Comparison of ENCODE assay signal across 8 cellular contexts in genomic region chr16:21083729-21084268, GRCh38.
A peak's percentile ranks its signal among the peaks of the same experiment; 100 is the strongest.
DNase-seq lines count a peak whose midpoint lies in the region.

No MANE protein-coding gene starts in this region.

- no peak overlapping the region for H3K4me3 ChIP-seq in effector memory CD4-positive, alpha-beta T cell (ENCODE audit: insufficient read depth, low read depth, low read length, poor library complexity, severe bottlenecking)

- H3K27ac ChIP-seq in effector memory CD4-positive, alpha-beta T cell (ENCODE audit: insufficient read depth, low read length, poor library complexity, severe bottlenecking): no peak overlapping the region

- no peaks in the 10 kb centered on the region for H3K9me3 ChIP-seq in effector memory CD4-positive, alpha-beta T cell (ENCODE audit: control insufficient read depth, low read length)

- no peaks in the 10 kb centered on the region for H3K36me3 ChIP-seq in effector memory CD4-positive, alpha-beta T cell (ENCODE audit: control insufficient read depth, insufficient read depth, low read length)

- H3K27me3 ChIP-seq in effector memory CD4-positive, alpha-beta T cell (replicated peaks; ENCODE audit: control insufficient read depth, insufficient read depth, low read length, poor library complexity, severe bottlenecking): no peaks in the 10 kb centered on the region

- DNase-seq in NCI-H748 (lab: John Stamatoyannopoulos, UW; ENCODE audit: unreplicated experiment) (peak; percentile 35), NCI-H748 treated with DMSO at 0.1 percent for 48 hours (lab: John Stamatoyannopoulos, UW) (no peak), NCI-H2196 treated with DMSO at 0.1 percent for 48 hours (lab: John Stamatoyannopoulos, UW; ENCODE audit: unreplicated experiment) (peak; percentile 12), medulla oblongata (ENCODE audit: extremely low spot score) (peak; percentile 56), cerebellar nuclear complex (lab: John Stamatoyannopoulos, UW) (no peak)
- peak; percentile 2 to 20 for DNase-seq in activated CD4-positive, alpha-beta T cell treated with anti-CD3 and anti-CD28 coated beads, Interleukin-2, amount 50 U/mL, for 24 hours (ENCODE audit: low read depth in 1 of 2, low spot score in 1 of 2)
- peak in 2 of 3 donors; percentile 9 to 23 for DNase-seq in effector memory CD4-positive, alpha-beta T cell
- DNase-seq in stimulated activated CD8-positive, alpha-beta memory T cell treated with anti-CD3 and anti-CD28 coated beads, Interleukin-4, amount 100 ng/mL, for 1 hour (ENCODE audit: low read depth in 2 of 2, low spot score in 1 of 2): peak; percentile 9 to 14

- no peaks in the 10 kb centered on the region for H3K4me1 ChIP-seq in effector memory CD4-positive, alpha-beta T cell (ENCODE audit: control insufficient read depth, insufficient read depth, low read length, poor library complexity, severe bottlenecking)

Comparison
In these comparisons a context has a peak if more than half of its experiments do, and no peak if none do; other contexts are left out.
1. DNase-seq: peak in NCI-H748 (single experiment), NCI-H2196 treated with DMSO at 0.1 percent for 48 hours (single experiment), activated CD4-positive, alpha-beta T cell treated with anti-CD3 and anti-CD28 coated beads, Interleukin-2, amount 50 U/mL, for 24 hours (2 of 2), effector memory CD4-positive, alpha-beta T cell (2 of 3), medulla oblongata (single experiment) and stimulated activated CD8-positive, alpha-beta memory T cell treated with anti-CD3 and anti-CD28 coated beads, Interleukin-4, amount 100 ng/mL, for 1 hour (2 of 2); none in NCI-H748 treated with DMSO at 0.1 percent for 48 hours (single experiment) and cerebellar nuclear complex (0 of 2).